Comparison of ENCODE assay signal across 23 cellular contexts in genomic region chr2:236939271-236939670, GRCh38.
"Had no signal": no experiment of that assay in that cellular context is flagged by ENCODE, and none has a peak within 500 bp of the region (broad histone marks: within the 10 kb centered on the region; RNA-seq: fewer than 3 reads in every experiment).

No MANE protein-coding gene starts in this region.

- H3K36me3 Mint-ChIP-seq: natural killer cell; stimulated activated naive B cell treated with anti-CD40 and anti-IgM and Interleukin-4, amounts not matched to agents 10 μg/mL and 1 μg/mL and 100 μg/mL, for 72 hours had no signal

- H3K27me3 ChIP-seq: right lobe of liver, transverse colon had no signal

- H3K4me3 Mint-ChIP-seq: natural killer cell; stimulated activated naive B cell treated with anti-CD40 and anti-IgM and Interleukin-4, amounts not matched to agents 10 μg/mL and 1 μg/mL and 100 μg/mL, for 72 hours; stimulated activated naive CD8-positive, alpha-beta T cell treated with anti-CD3 and anti-CD28 coated beads, Interleukin-15, amount 100 ng/mL, for 72 hours had no signal

- H3K9me3 ChIP-seq: heart right ventricle, left lung, lower lobe of right lung, prostate gland, right lobe of liver, thoracic aorta, transverse colon had no signal

- H3K27me3 Mint-ChIP-seq: stimulated activated naive CD8-positive, alpha-beta T cell treated with anti-CD3 and anti-CD28 coated beads, Interleukin-15, amount 100 ng/mL, for 72 hours had no signal

- FAIRE-seq: frontal cortex, islet of Langerhans, urothelium cell line had no signal

- DNase-seq: central memory CD4-positive, alpha-beta T cell; cortex of kidney; effector CD8-positive, alpha-beta T cell; heart right ventricle; hypothalamus; left lung; lower lobe of right lung; natural killer cell; occipital lobe; stimulated activated CD4-positive, alpha-beta T cell treated with anti-CD3 and anti-CD28 coated beads, Interleukin-15, amount 100 ng/mL, for 24 hours; stimulated activated CD4-positive, alpha-beta T cell treated with anti-CD3 and anti-CD28 coated beads, Interleukin-1b, Interleukin-23, amount 100 ng/mL, for 48 hours; stimulated activated CD4-positive, alpha-beta T cell treated with anti-CD3 and anti-CD28 coated beads, Interleukin-4, amount 100 ng/mL, for 24 hours; stimulated activated naive B cell treated with anti-CD40 and anti-IgM and Interleukin-4, amounts not matched to agents 10 μg/mL and 1 μg/mL and 100 μg/mL, for 72 hours; stimulated activated naive CD8-positive, alpha-beta T cell treated with anti-CD3 and anti-CD28 coated beads, Interleukin-15, amount 100 ng/mL, for 72 hours; transverse colon had no signal

- H3K4me1 ChIP-seq: heart right ventricle, parathyroid adenoma, prostate gland, right lobe of liver, transverse colon had no signal

- ATAC-seq: heart right ventricle; left lung; natural killer cell; stimulated activated naive B cell treated with anti-CD40 and anti-IgM and Interleukin-4, amounts not matched to agents 10 μg/mL and 1 μg/mL and 100 μg/mL, for 72 hours; stimulated activated naive CD8-positive, alpha-beta T cell treated with anti-CD3 and anti-CD28 coated beads, Interleukin-15, amount 100 ng/mL, for 72 hours had no signal

- H3K27ac Mint-ChIP-seq: natural killer cell; stimulated activated naive B cell treated with anti-CD40 and anti-IgM and Interleukin-4, amounts not matched to agents 10 μg/mL and 1 μg/mL and 100 μg/mL, for 72 hours; stimulated activated naive CD8-positive, alpha-beta T cell treated with anti-CD3 and anti-CD28 coated beads, Interleukin-15, amount 100 ng/mL, for 72 hours had no signal

- H3K9ac ChIP-seq: parathyroid adenoma had no signal

- H3K27ac ChIP-seq: dorsolateral prefrontal cortex, heart right ventricle, left lung, lower lobe of right lung, parathyroid adenoma, prostate gland, right lobe of liver, thoracic aorta, transverse colon had no signal

- H3K4me1 Mint-ChIP-seq: natural killer cell; stimulated activated naive B cell treated with anti-CD40 and anti-IgM and Interleukin-4, amounts not matched to agents 10 μg/mL and 1 μg/mL and 100 μg/mL, for 72 hours; stimulated activated naive CD8-positive, alpha-beta T cell treated with anti-CD3 and anti-CD28 coated beads, Interleukin-15, amount 100 ng/mL, for 72 hours had no signal

- H3K36me3 ChIP-seq: heart right ventricle, left lung, lower lobe of right lung, prostate gland, right lobe of liver, thoracic aorta, transverse colon had no signal

- H3K4me3 ChIP-seq: dorsolateral prefrontal cortex, heart right ventricle, left lung, lower lobe of right lung, prostate gland, right lobe of liver, thoracic aorta, transverse colon had no signal

- H3K9me3 Mint-ChIP-seq: natural killer cell; stimulated activated naive B cell treated with anti-CD40 and anti-IgM and Interleukin-4, amounts not matched to agents 10 μg/mL and 1 μg/mL and 100 μg/mL, for 72 hours; stimulated activated naive CD8-positive, alpha-beta T cell treated with anti-CD3 and anti-CD28 coated beads, Interleukin-15, amount 100 ng/mL, for 72 hours had no signal
